Comparison of ENCODE assay signal across 1 cellular context in genomic region chr3:13430411-13430875, GRCh38. TPM values are rescaled to one million over a fixed set of nuclear protein-coding genes. Genes with fewer than 3 reads are reported as not detected.
"Had no signal": no experiment of that assay in that cellular context is flagged by ENCODE, and none has a peak within 500 bp of the region (broad histone marks: within the 10 kb centered on the region; RNA-seq: fewer than 3 reads in every experiment).

No MANE protein-coding gene starts in this region.

RNA-seq across cellular contexts. Expression of gene NUP210, which starts 10.3 kb away (rescaled TPM):
- total RNA-seq: GM23248 had no signal
